Comparison of ENCODE assay signal across 16 cellular contexts in genomic region chr3:117630885-117631284, GRCh38.
DNase-seq lines count a peak whose midpoint lies in the region; ATAC-seq and TF ChIP-seq lines count a peak whose summit lies in the region.
"Had no signal": no experiment of that assay in that cellular context is flagged by ENCODE, and none has a peak within 500 bp of the region (broad histone marks: within the 10 kb centered on the region; RNA-seq: fewer than 3 reads in every experiment).

No MANE protein-coding gene starts in this region.

- peaks cover 3% of the 10 kb centered on the region for H3K27me3 Mint-ChIP-seq in glutamatergic neuron (ENCODE audit: unreplicated experiment)
- H3K27me3 Mint-ChIP-seq: CD8-positive, alpha-beta memory T cell had no signal

- no peaks in the 10 kb centered on the region for H3K9me3 Mint-ChIP-seq in glutamatergic neuron (ENCODE audit: unreplicated experiment)
- H3K9me3 Mint-ChIP-seq: neural progenitor cell had no signal

- H3K27ac Mint-ChIP-seq in glutamatergic neuron (ENCODE audit: unreplicated experiment), result no peak overlapping the region
- H3K27ac Mint-ChIP-seq: CD8-positive, alpha-beta memory T cell; neural progenitor cell had no signal

- no peak overlapping the region for H3K4me3 Mint-ChIP-seq in glutamatergic neuron (ENCODE audit: unreplicated experiment)
- H3K4me3 Mint-ChIP-seq: CD8-positive, alpha-beta memory T cell; neural progenitor cell had no signal

- DNase-seq in NCI-H510A (lab: John Stamatoyannopoulos, UW) (peak; percentile 55), glutamatergic neuron (peak; percentile 26), NCI-H1930 (lab: John Stamatoyannopoulos, UW) (no peak), caudate nucleus (lab: John Stamatoyannopoulos, UW) (no peak), KG1 (lab: John Stamatoyannopoulos, UW) (no peak)
- DNase-seq: activated T-cell treated with anti-CD3 and anti-CD28 coated beads, Interleukin-2, amount 50 U/mL, for 48 hours; CD8-positive, alpha-beta memory T cell; hippocampal formation; Karpas-422; NK-92 treated with Interleukin-12 subunit alpha and Interleukin-12 subunit beta, amount 100 ng/mL, for 24 hours had no signal

- H3K36me3 Mint-ChIP-seq in glutamatergic neuron (ENCODE audit: unreplicated experiment), result no peaks in the 10 kb centered on the region
- H3K36me3 Mint-ChIP-seq: CD8-positive, alpha-beta memory T cell; neural progenitor cell had no signal

- ATAC-seq in GM19397 (IDR thresholded peaks at IDR 0.05; ENCODE audit: unreplicated experiment) (peak; percentile 1), HG02970 (IDR thresholded peaks at IDR 0.05; ENCODE audit: low FRiP score, unreplicated experiment) (peak; percentile 14)
- ATAC-seq: activated CD4-positive, CD25-positive, alpha-beta regulatory T cell treated with anti-CD3 and anti-CD28 coated beads, Interleukin-2, amount 50 U/mL, for 24 hours had no signal

- H3K4me1 Mint-ChIP-seq in glutamatergic neuron (ENCODE audit: low read depth, unreplicated experiment), result peaks cover 34% of the 10 kb centered on the region
- H3K4me1 Mint-ChIP-seq: CD8-positive, alpha-beta memory T cell had no signal

- H3K27ac ChIP-seq in caudate nucleus (ENCODE audit: low read depth, low read length), result no peak overlapping the region
- H3K27ac ChIP-seq: breast epithelium, neural progenitor cell, thoracic aorta had no signal

- no peak for TF ChIP-seq CTCF in glutamatergic neuron (IDR thresholded peaks at IDR 0.05; ENCODE audit: partially characterized antibody, unreplicated experiment)

Comparison
In these comparisons a context has a peak if more than half of its experiments do, and no peak if none do; other contexts are left out.
1. DNase-seq: peak in NCI-H510A (single experiment) and glutamatergic neuron (single experiment); none in NCI-H1930 (0 of 2), caudate nucleus (0 of 61) and KG1 (single experiment).